ENCODE assay signal across 8 cellular contexts in genomic region chr2:231708773-231709635, GRCh38. TPM values are rescaled to one million over a fixed set of nuclear protein-coding genes. Genes with fewer than 3 reads are reported as not detected.
A peak's percentile ranks its signal among the peaks of the same experiment; 100 is the strongest.
DNase-seq lines count a peak whose midpoint lies in the region; ATAC-seq, FAIRE-seq and TF ChIP-seq lines count a peak whose summit lies in the region.

No MANE protein-coding gene starts in this region.

- H3K27ac ChIP-seq in A673 (ENCODE audit: low read depth, low read length, poor library complexity, severe bottlenecking) (peak overlapping the region; percentile 97), dorsolateral prefrontal cortex (peak overlapping the region; percentile 94 to 100 (median 100))

- POLR2A ChIA-PET in A673 (lab: Charles Lee; ENCODE audit: low non-redundant PET): interaction anchor here (0.7 kb wide), 1 partner anchor 9 kb away, joined by 3 read pairs; no protein-coding TSS in a partner anchor

- DNase-seq in A673 (ENCODE audit: low spot score): peak; percentile 60
- no peak for DNase-seq in HFF-Myc (ENCODE audit: extremely low read depth, low read depth)
- peak; percentile 65 for DNase-seq in activated CD4-positive, alpha-beta T cell treated with anti-CD3 and anti-CD28 coated beads for 48 hours
- DNase-seq in dorsolateral prefrontal cortex: peak in 3 of 10 donors; percentile 19 to 49 (median 44)
- DNase-seq in mucosa of gallbladder (ENCODE audit: low spot score): peak; percentile 27
- DNase-seq in stimulated activated naive CD8-positive, alpha-beta T cell treated with anti-CD3 and anti-CD28 coated beads, Interleukin-15, amount 100 ng/mL, for 72 hours: peak; percentile 67 to 75
- DNase-seq in RCC 7860 (ENCODE audit: low spot score): no peak
- DNase-seq in NCI-H2029 treated with DMSO at 0.1 percent for 48 hours (lab: John Stamatoyannopoulos, UW): no peak

- no peaks in the 10 kb centered on the region for H3K9me3 Mint-ChIP-seq in stimulated activated naive CD8-positive, alpha-beta T cell treated with anti-CD3 and anti-CD28 coated beads, Interleukin-15, amount 100 ng/mL, for 72 hours

- H3K27me3 Mint-ChIP-seq in stimulated activated naive CD8-positive, alpha-beta T cell treated with anti-CD3 and anti-CD28 coated beads, Interleukin-15, amount 100 ng/mL, for 72 hours: no peaks in the 10 kb centered on the region

- TF ChIP-seq CTCF in A673 (conservative IDR thresholded peaks at IDR 0.05; ENCODE audit: low read depth, low read length): 0 out of 2 replicates have a peak, but pooled peaks have one; percentile 12
- TF ChIP-seq CTCF in HFF-Myc (IDR thresholded peaks at IDR 0.05; ENCODE audit: low read depth, low read length, missing control alignments): no peak
- peak in 13 of 56 donors; percentile 5 to 32 (median 20) for TF ChIP-seq CTCF in dorsolateral prefrontal cortex (IDR thresholded peaks at IDR 0.05 in 54 of 56, conservative IDR thresholded peaks at IDR 0.05 in 2 of 56; ENCODE audit: low read depth in 1 of 56, partially characterized antibody in 56 of 56)

- peaks cover 62% of the 10 kb centered on the region for H3K4me1 Mint-ChIP-seq in stimulated activated naive CD8-positive, alpha-beta T cell treated with anti-CD3 and anti-CD28 coated beads, Interleukin-15, amount 100 ng/mL, for 72 hours

- H3K4me1 ChIP-seq in A673 (ENCODE audit: insufficient read depth, low read length, poor library complexity, severe bottlenecking): peaks cover 22% of the 10 kb centered on the region

- peak overlapping the region; percentile 97 for H3K4me3 Mint-ChIP-seq in stimulated activated naive CD8-positive, alpha-beta T cell treated with anti-CD3 and anti-CD28 coated beads, Interleukin-15, amount 100 ng/mL, for 72 hours

- no peaks in the 10 kb centered on the region for H3K9me3 ChIP-seq in A673 (ENCODE audit: low read depth, low read length, poor library complexity, severe bottlenecking)

- CTCF ChIA-PET in A673 (lab: Charles Lee): no interaction called here

- intact Hi-C loops in A673 (cut with micrococcal nuclease; ENCODE audit: unreplicated experiment) (loop anchor here (2.0 kb wide), 1 partner anchor 94 kb away; no protein-coding TSS in a partner anchor), dorsolateral prefrontal cortex (cut with DNase I) (loop anchor here (1.0 to 5.0 kb wide), 5 partner anchors 25 to 105 kb away; partner anchors contain the start of gene PDE6D (in 1 of the 2))

- peaks cover 33% of the 10 kb centered on the region for H3K36me3 ChIP-seq in A673 (ENCODE audit: insufficient read depth, low read length, poor library complexity, severe bottlenecking)

- ATAC-seq in stimulated activated naive CD8-positive, alpha-beta T cell treated with anti-CD3 and anti-CD28 coated beads, Interleukin-15, amount 100 ng/mL, for 72 hours: peak; percentile 0

- H3K27me3 ChIP-seq in A673 (replicated peaks; ENCODE audit: insufficient read depth, low read depth, low read length, poor library complexity): no peaks in the 10 kb centered on the region
- no peaks in the 10 kb centered on the region for H3K27me3 ChIP-seq in dorsolateral prefrontal cortex

- H3K4me3 ChIP-seq in A673 (ENCODE audit: low read depth, low read length, poor library complexity, severe bottlenecking): peak overlapping the region; percentile 100
- H3K4me3 ChIP-seq in HFF-Myc (replicated peaks; ENCODE audit: low read depth, low read length): peak overlapping the region; percentile 99
- peak overlapping the region; percentile 65 to 100 (median 97) for H3K4me3 ChIP-seq in dorsolateral prefrontal cortex

- TSS peak; percentile 32 for BruUV-seq in A673 (replicated peaks; lab: Mats Ljungman, UMichigan)

- H3K27ac Mint-ChIP-seq in stimulated activated naive CD8-positive, alpha-beta T cell treated with anti-CD3 and anti-CD28 coated beads, Interleukin-15, amount 100 ng/mL, for 72 hours: peak overlapping the region; percentile 99 to 100

- no peak for FAIRE-seq in RCC 7860 (lab: Jason Lieb, UNC)

RNA-seq across cellular contexts. Expression of gene PTMA, which starts 0.7 kb away (rescaled TPM):
- 1,708 and 1,722 TPM in 2 replicates for total RNA-seq in A673 (2021)
- total RNA-seq in dorsolateral prefrontal cortex: 1,000 to 10,000 TPM in 1 of 120 experiments, 100 to 1,000 TPM in 119; 326 to 1,103 (median 509) TPM
- total RNA-seq in mucosa of gallbladder: 763 TPM

Comparison
In these comparisons a context has a peak if more than half of its experiments do, and no peak if none do; other contexts are left out.
1. DNase-seq: peak in A673 (single experiment), activated CD4-positive, alpha-beta T cell treated with anti-CD3 and anti-CD28 coated beads for 48 hours (single experiment), mucosa of gallbladder (single experiment) and stimulated activated naive CD8-positive, alpha-beta T cell treated with anti-CD3 and anti-CD28 coated beads, Interleukin-15, amount 100 ng/mL, for 72 hours (2 of 2); none in HFF-Myc (single experiment), RCC 7860 (single experiment) and NCI-H2029 treated with DMSO at 0.1 percent for 48 hours (single experiment).
2. Peak in every context shown above with its lines, with median percentiles within 50 percentile points of each other: H3K4me3 ChIP-seq.